Comparison of ENCODE assay signal across 9 cellular contexts in the genomic region with DNA sequence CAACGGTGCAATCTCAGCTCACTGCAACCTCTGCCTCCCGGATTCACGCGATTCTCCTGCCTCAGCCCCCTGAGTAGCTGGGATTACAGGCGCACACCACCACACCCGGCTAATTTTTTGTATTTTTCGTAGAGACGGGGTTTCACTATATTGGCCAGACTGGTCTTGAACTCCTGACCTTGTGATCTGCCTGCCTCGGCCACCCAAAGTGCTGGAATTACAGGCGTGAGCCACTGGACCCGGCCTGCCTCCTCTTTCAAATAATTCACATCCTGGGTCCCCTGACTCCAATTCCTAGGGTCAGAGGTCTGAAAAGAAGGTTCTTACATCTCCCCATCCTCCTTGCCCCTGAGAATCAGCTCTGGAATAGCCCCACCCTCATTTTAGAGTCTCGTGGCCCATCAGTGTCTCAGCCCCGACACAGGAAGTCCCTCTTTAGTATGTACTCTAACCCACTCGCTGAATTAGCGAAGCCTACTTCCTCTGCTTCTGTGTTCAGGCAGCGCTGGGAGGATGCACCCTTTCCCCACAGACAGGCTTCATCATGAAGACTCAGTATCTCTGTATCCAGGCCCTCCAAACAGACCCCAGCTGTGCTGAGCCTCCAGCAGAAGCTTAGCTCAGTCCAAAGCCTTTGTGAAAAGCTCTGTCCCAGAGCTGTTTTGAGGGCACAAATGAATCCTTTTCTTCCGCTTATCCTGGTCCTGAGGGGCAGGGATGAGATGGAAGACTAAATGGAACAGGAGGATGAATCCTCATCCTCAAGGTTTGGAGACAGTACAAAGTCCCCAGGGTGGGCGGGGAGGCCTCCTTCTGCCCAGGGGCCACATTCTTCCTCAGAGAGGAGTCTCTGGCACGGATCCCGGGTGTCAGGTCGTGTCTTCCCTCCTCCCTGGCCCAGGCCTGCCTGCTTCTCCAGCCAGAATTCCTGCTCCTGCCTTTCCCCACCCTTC. TPM values are rescaled to one million over a fixed set of nuclear protein-coding genes. Genes with fewer than 3 reads are reported as not detected.
DNase-seq lines count a peak whose midpoint lies in the region; ATAC-seq and TF ChIP-seq lines count a peak whose summit lies in the region.
"Had no signal": no experiment of that assay in that cellular context is flagged by ENCODE, and none has a peak within 500 bp of the region (broad histone marks: within the 10 kb centered on the region; RNA-seq: fewer than 3 reads in every experiment).

No MANE protein-coding gene starts in this region.

- H3K4me3 ChIP-seq in right atrium auricular region (no peak overlapping the region), OCI-LY1 (ENCODE audit: low read depth, low read length, poor library complexity, severe bottlenecking) (peak overlapping the region; percentile 58), mucosa of descending colon (no peak overlapping the region)

- H3K4me3 Mint-ChIP-seq in activated naive CD8-positive, alpha-beta T cell treated with anti-CD3 and anti-CD28 coated beads for 36 hours = peak overlapping the region; percentile 85

- H3K4me2 ChIP-seq in OCI-LY1 (ENCODE audit: low read length) = peak overlapping the region; percentile 59

- no peak overlapping the region for H2AFZ ChIP-seq in OCI-LY1 (ENCODE audit: low read length)

- no peaks in the 10 kb centered on the region for H3K27me3 ChIP-seq in right atrium auricular region
- H3K27me3 ChIP-seq in OCI-LY1 (ENCODE audit: insufficient read depth, low read length) = no peaks in the 10 kb centered on the region
- H3K27me3 ChIP-seq: neutrophil had no signal

- H3K27me3 Mint-ChIP-seq in activated naive CD8-positive, alpha-beta T cell treated with anti-CD3 and anti-CD28 coated beads for 36 hours = no peaks in the 10 kb centered on the region

- ATAC-seq in Right ventricle myocardium inferior (peak; percentile 25), HG02798 (IDR thresholded peaks at IDR 0.05; ENCODE audit: poor library complexity, unreplicated experiment) (peak; percentile 50), mucosa of descending colon (peak; percentile 31), omental fat pad (ENCODE audit: low FRiP score) (no peak)

- H3K36me3 Mint-ChIP-seq in activated naive CD8-positive, alpha-beta T cell treated with anti-CD3 and anti-CD28 coated beads for 36 hours = no peaks in the 10 kb centered on the region

- no peak for TF ChIP-seq CTCF in right atrium auricular region (IDR thresholded peaks at IDR 0.05)
- no peak for TF ChIP-seq CTCF in OCI-LY1 (IDR thresholded peaks at IDR 0.05; ENCODE audit: low read length)
- TF ChIP-seq CTCF in mucosa of descending colon (IDR thresholded peaks at IDR 0.05) = no peak
- no peak for TF ChIP-seq CTCF in omental fat pad (IDR thresholded peaks at IDR 0.05)

- intact Hi-C loops in Right ventricle myocardium inferior (cut with DNase I) = no loop called here
- intact Hi-C loops in mucosa of descending colon (cut with DNase I, micrococcal nuclease) = no loop called here

- H3K4me1 Mint-ChIP-seq in activated naive CD8-positive, alpha-beta T cell treated with anti-CD3 and anti-CD28 coated beads for 36 hours = peaks cover 68% of the 10 kb centered on the region

- no peaks in the 10 kb centered on the region for H3K9me3 Mint-ChIP-seq in activated naive CD8-positive, alpha-beta T cell treated with anti-CD3 and anti-CD28 coated beads for 36 hours

- H3F3A ChIP-seq in OCI-LY1 (ENCODE audit: insufficient read depth, low read length) = no peaks in the 10 kb centered on the region

- peak overlapping the region; percentile 70 for H3K9ac ChIP-seq in OCI-LY1 (ENCODE audit: low read length)

- H4K20me1 ChIP-seq in OCI-LY1 (ENCODE audit: insufficient read depth, low read length) = no peaks in the 10 kb centered on the region

- H3K36me3 ChIP-seq in right atrium auricular region (no peaks in the 10 kb centered on the region), OCI-LY1 (ENCODE audit: insufficient read depth, low read length) (no peaks in the 10 kb centered on the region), mucosa of descending colon (ENCODE audit: low read depth) (no peaks in the 10 kb centered on the region)
- H3K36me3 ChIP-seq: neutrophil had no signal

- H3K4me1 ChIP-seq in right atrium auricular region (peaks cover 0 to 6% of the 10 kb centered on the region in 2 donors), OCI-LY1 (ENCODE audit: insufficient read depth, low read length, severe bottlenecking) (peaks cover 79% of the 10 kb centered on the region), mucosa of descending colon (ENCODE audit: low read depth) (peaks cover 39% of the 10 kb centered on the region)

- peak overlapping the region; percentile 99 for H3K27ac Mint-ChIP-seq in activated naive CD8-positive, alpha-beta T cell treated with anti-CD3 and anti-CD28 coated beads for 36 hours

- H3K79me2 ChIP-seq in OCI-LY1 (ENCODE audit: insufficient read depth, low read length) = no peaks in the 10 kb centered on the region

- H3K9me2 ChIP-seq in OCI-LY1 (ENCODE audit: low read depth, low read length) = no peaks in the 10 kb centered on the region

- H3K9me3 ChIP-seq in right atrium auricular region = no peaks in the 10 kb centered on the region
- H3K9me3 ChIP-seq in OCI-LY1 (ENCODE audit: low read length) = no peaks in the 10 kb centered on the region
- H3K9me3 ChIP-seq in mucosa of descending colon = no peaks in the 10 kb centered on the region
- H3K9me3 ChIP-seq: neutrophil had no signal

- no peak overlapping the region for H3K27ac ChIP-seq in right atrium auricular region
- H3K27ac ChIP-seq in OCI-LY1 (ENCODE audit: low read depth, low read length, poor library complexity, severe bottlenecking) = peak overlapping the region; percentile 95
- H3K27ac ChIP-seq: neutrophil had no signal

- no peak for DNase-seq in Right ventricle myocardium inferior (ENCODE audit: missing footprints)
- no peak for DNase-seq in right atrium auricular region (ENCODE audit: low spot score)
- peak; percentile 49 for DNase-seq in activated naive CD8-positive, alpha-beta T cell treated with anti-CD3 and anti-CD28 coated beads for 36 hours
- peak; percentile 56 to 66 (median 58) for DNase-seq in mucosa of descending colon
- DNase-seq in SHP77 (lab: John Stamatoyannopoulos, UW) = no peak
- DNase-seq in omental fat pad (ENCODE audit: low spot score) = no peak

RNA-seq across cellular contexts. Expression of a gene that starts 3.5 kb away (rescaled TPM):
- total RNA-seq in Right ventricle myocardium inferior (7.5 TPM), right atrium auricular region (1 to 10 TPM; 1.6 to 3.7 TPM), mucosa of descending colon (10 to 100 TPM; 12.0 to 30.5 (median 22.7) TPM), omental fat pad (1 to 10 TPM; 2.2 to 6.3 (median 2.4) TPM)
- 1 to 10 TPM; 7.3 to 7.9 TPM for total RNA-seq in activated naive CD8-positive, alpha-beta T cell treated with anti-CD3 and anti-CD28 coated beads for 36 hours

RNA-seq across cellular contexts. Expression of a gene that starts 14.9 kb away (rescaled TPM):
- total RNA-seq in Right ventricle myocardium inferior (1.2 TPM), right atrium auricular region (under 1 TPM in 1 of 2 donors, not detected in 1; 0.43 TPM), mucosa of descending colon (1 to 10 TPM; 1.4 to 3.0 (median 2.2) TPM), omental fat pad (1 to 10 TPM; 1.9 to 3.8 (median 3.2) TPM)
- 1 to 10 TPM in 1 of 2 experiments, under 1 TPM in 1; 0.86 to 1.2 TPM for total RNA-seq in activated naive CD8-positive, alpha-beta T cell treated with anti-CD3 and anti-CD28 coated beads for 36 hours

RNA-seq across cellular contexts. Expression of a gene that starts 25.1 kb away (rescaled TPM):
- 165 TPM for total RNA-seq in Right ventricle myocardium inferior
- 100 to 1,000 TPM; 150 to 192 TPM for total RNA-seq in right atrium auricular region
- total RNA-seq in activated naive CD8-positive, alpha-beta T cell treated with anti-CD3 and anti-CD28 coated beads for 36 hours = 100 to 1,000 TPM; 262 to 293 TPM
- 100 to 1,000 TPM; 127 to 243 (median 149) TPM for total RNA-seq in mucosa of descending colon
- total RNA-seq in omental fat pad = 100 to 1,000 TPM; 171 to 213 (median 194) TPM

RNA-seq across cellular contexts. Expression of a gene that starts 30.6 kb away (rescaled TPM):
- total RNA-seq in Right ventricle myocardium inferior = 21.1 TPM
- total RNA-seq in right atrium auricular region = 10 to 100 TPM; 21.8 to 22.6 TPM
- total RNA-seq in activated naive CD8-positive, alpha-beta T cell treated with anti-CD3 and anti-CD28 coated beads for 36 hours = 10 to 100 TPM; 10.9 to 11.1 TPM
- total RNA-seq in mucosa of descending colon = 10 to 100 TPM; 28.9 to 46.9 (median 45.9) TPM
- 10 to 100 TPM in 3 of 4 donors, 1 to 10 TPM in 1; 9.7 to 48.7 (median 24.8) TPM for total RNA-seq in omental fat pad

RNA-seq across cellular contexts. Expression of a gene that starts 56.9 kb away (rescaled TPM):
- total RNA-seq in Right ventricle myocardium inferior = 26.0 TPM
- 10 to 100 TPM; 23.8 to 33.3 TPM for total RNA-seq in right atrium auricular region
- total RNA-seq in activated naive CD8-positive, alpha-beta T cell treated with anti-CD3 and anti-CD28 coated beads for 36 hours = 10 to 100 TPM; 60.6 to 61.8 TPM
- total RNA-seq in mucosa of descending colon = 10 to 100 TPM; 54.5 to 67.8 (median 64.3) TPM
- total RNA-seq in omental fat pad = 10 to 100 TPM; 28.1 to 36.7 (median 34.6) TPM

Comparison
In these comparisons a context has a peak if more than half of its experiments do, and no peak if none do; other contexts are left out.
1. DNase-seq: peak in activated naive CD8-positive, alpha-beta T cell treated with anti-CD3 and anti-CD28 coated beads for 36 hours (single experiment) and mucosa of descending colon (3 of 3); none in Right ventricle myocardium inferior (single experiment), right atrium auricular region (single experiment), SHP77 (0 of 2) and omental fat pad (single experiment).